Comparison of ENCODE assay signal across 9 cellular contexts in the genomic region with DNA sequence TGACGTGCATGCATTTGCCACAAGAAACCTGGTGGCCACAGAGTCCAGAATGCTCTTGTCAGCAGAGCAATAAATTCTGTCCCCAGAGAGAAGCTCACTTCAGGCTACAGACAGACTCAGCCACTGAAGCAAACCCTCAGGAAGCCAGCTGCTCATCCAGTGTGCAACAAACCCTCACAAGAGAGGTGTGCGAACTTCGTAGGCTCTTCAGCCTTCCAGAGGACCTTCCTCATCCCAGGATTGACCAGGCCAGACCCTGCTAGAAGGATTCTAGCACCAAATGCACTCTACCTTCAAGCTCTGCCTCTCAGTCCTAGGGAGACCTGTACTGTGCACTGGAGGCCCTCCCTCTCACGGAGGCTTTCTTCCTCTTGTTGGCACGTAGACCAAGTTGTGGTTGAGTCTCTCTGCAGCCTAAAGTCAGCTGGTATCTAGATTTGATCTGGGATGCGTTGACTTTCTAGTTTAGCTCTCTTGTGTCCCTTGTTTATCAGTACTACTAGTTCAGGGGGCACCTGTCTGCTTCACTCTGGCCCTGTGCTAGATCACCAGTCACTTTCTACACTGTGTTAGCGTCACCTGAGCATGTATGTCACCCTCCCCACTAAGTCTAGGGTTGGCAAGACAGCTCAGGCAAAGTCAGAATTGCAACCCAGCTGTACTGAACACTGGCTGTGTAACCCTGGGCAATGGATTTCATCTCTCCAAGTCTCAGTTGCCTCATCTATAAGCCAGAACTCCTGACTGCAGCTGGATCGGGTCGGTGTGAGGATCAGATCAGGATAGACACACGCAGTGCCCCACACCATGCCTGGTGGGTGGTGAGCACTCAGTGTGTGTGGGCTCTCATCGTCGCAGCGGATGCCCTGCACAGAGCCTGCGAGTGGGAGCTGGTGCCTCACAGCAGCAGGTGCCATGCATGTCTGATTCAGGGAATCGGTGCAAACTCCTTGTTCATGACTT. TPM values are rescaled to one million over a fixed set of nuclear protein-coding genes. Genes with fewer than 3 reads are reported as not detected.
DNase-seq lines count a peak whose midpoint lies in the region; ATAC-seq, FAIRE-seq and TF ChIP-seq lines count a peak whose summit lies in the region.
"Had no signal": no experiment of that assay in that cellular context is flagged by ENCODE, and none has a peak within 500 bp of the region (broad histone marks: within the 10 kb centered on the region; RNA-seq: fewer than 3 reads in every experiment).

No MANE protein-coding gene starts in this region.

- H3K36me3 Mint-ChIP-seq in activated T-cell treated with anti-CD3 and anti-CD28 coated beads, Interleukin-2, amount 50 U/mL, for 4 hours (ENCODE audit: insufficient read depth) = no peaks in the 10 kb centered on the region
- H3K36me3 Mint-ChIP-seq in neural crest cell (ENCODE audit: low read depth) = no peaks in the 10 kb centered on the region

- peak overlapping the region; percentile 45; the same call in 1 of the 2 replicates for H3K4me3 ChIP-seq in Karpas-422 (ENCODE audit: low read length)

- no peaks in the 10 kb centered on the region for H3K9me2 ChIP-seq in Karpas-422 (replicated peaks; ENCODE audit: insufficient read depth, low read length)

- no peaks in the 10 kb centered on the region for H3K9me3 Mint-ChIP-seq in activated T-cell treated with anti-CD3 and anti-CD28 coated beads, Interleukin-2, amount 50 U/mL, for 4 hours
- H3K9me3 Mint-ChIP-seq in neural crest cell = no peaks in the 10 kb centered on the region

- H2AFZ ChIP-seq in Karpas-422 (ENCODE audit: low read length) = peak overlapping the region; percentile 52; the same call in 1 of the 2 replicates

- H3K4me3 Mint-ChIP-seq in activated T-cell treated with anti-CD3 and anti-CD28 coated beads, Interleukin-2, amount 50 U/mL, for 4 hours = peak overlapping the region; percentile 46
- H3K4me3 Mint-ChIP-seq in neural crest cell = no peak overlapping the region

- no peaks in the 10 kb centered on the region for H3K9me3 ChIP-seq in Karpas-422 (ENCODE audit: low read length)

- no peaks in the 10 kb centered on the region for H3K27me3 ChIP-seq in Karpas-422 (ENCODE audit: low read length)

- DNase-seq in GM12892 (ENCODE audit: insufficient read length) (no peak), Karpas-422 (peak; percentile 76), neural crest cell (ENCODE audit: low read depth, low spot score) (no peak), epidermal melanocyte (ENCODE audit: insufficient read length, low spot score) (no peak), NCI-H2029 treated with DMSO at 0.1 percent for 48 hours (lab: John Stamatoyannopoulos, UW) (no peak)
- no peak for DNase-seq in activated T-cell treated with anti-CD3 and anti-CD28 coated beads, Interleukin-2, amount 50 U/mL, for 4 hours

- ATAC-seq in activated T-cell treated with anti-CD3 and anti-CD28 coated beads, Interleukin-2, amount 50 U/mL, for 4 hours = peak; percentile 62 to 66
- ATAC-seq in GM18870 (IDR thresholded peaks at IDR 0.05; ENCODE audit: unreplicated experiment) (no peak), HG02763 (IDR thresholded peaks at IDR 0.05; ENCODE audit: unreplicated experiment) (no peak)

- H3K79me2 ChIP-seq in Karpas-422 (ENCODE audit: low read length) = no peaks in the 10 kb centered on the region

- H3K27ac Mint-ChIP-seq in neural crest cell (ENCODE audit: unreplicated experiment) = peak overlapping the region; percentile 17

- peak overlapping the region; percentile 71 for H3K4me2 ChIP-seq in Karpas-422 (ENCODE audit: low read depth, low read length, poor library complexity, severe bottlenecking)

- H4K20me1 ChIP-seq in Karpas-422 (ENCODE audit: insufficient read depth, low read depth, low read length) = no peaks in the 10 kb centered on the region

- H3K4me1 Mint-ChIP-seq in activated T-cell treated with anti-CD3 and anti-CD28 coated beads, Interleukin-2, amount 50 U/mL, for 4 hours (ENCODE audit: low read depth) = peaks cover 83% of the 10 kb centered on the region
- peaks cover 11% of the 10 kb centered on the region for H3K4me1 Mint-ChIP-seq in neural crest cell

- TF ChIP-seq CTCF in neural crest cell (conservative IDR thresholded peaks at IDR 0.05) = no peak

- H3K9ac ChIP-seq in Karpas-422 (ENCODE audit: low read length) = peak overlapping the region; percentile 56

- H3K36me3 ChIP-seq in Karpas-422 (ENCODE audit: insufficient read depth, low read length) = no peaks in the 10 kb centered on the region

- no peaks in the 10 kb centered on the region for H3K27me3 Mint-ChIP-seq in activated T-cell treated with anti-CD3 and anti-CD28 coated beads, Interleukin-2, amount 50 U/mL, for 4 hours (ENCODE audit: low read depth)
- no peaks in the 10 kb centered on the region for H3K27me3 Mint-ChIP-seq in neural crest cell (ENCODE audit: low read depth)

- peak overlapping the region; percentile 79 for H3K27ac ChIP-seq in Karpas-422 (ENCODE audit: low read length)

- peak; percentile 70 for FAIRE-seq in GM12892 (lab: Jason Lieb, UNC)

- H3K4me1 ChIP-seq in Karpas-422 (ENCODE audit: low read length) = peaks cover 41% of the 10 kb centered on the region

- TF ChIP-seq POLR2A in GM12892 (IDR thresholded peaks at IDR 0.05; ENCODE audit: low read depth, low read length) = no peak

RNA-seq across cellular contexts. Expression of gene TMPRSS13, which starts 22.1 kb away (rescaled TPM):
- polyA plus RNA-seq in GM12892 (2012; ENCODE audit: missing spikeins) = 0.51 TPM
- total RNA-seq in Karpas-422 (2014; rRNA removed; shearing (Covaris generic); ENCODE audit: low replicate concordance) = 0.69 and 1.1 TPM in 2 replicates
- total RNA-seq in activated T-cell treated with anti-CD3 and anti-CD28 coated beads, Interleukin-2, amount 50 U/mL, for 4 hours = under 1 TPM; 0.26 to 0.38 (median 0.38) TPM
- total RNA-seq in neural crest cell = 0.34 TPM in 1 of 2 replicates, not detected in the other
- total RNA-seq: renal cortical epithelial cell had no signal

RNA-seq across cellular contexts. Expression of gene IL10RA, which starts 34.9 kb away (rescaled TPM):
- polyA plus RNA-seq in GM12892 (2012; ENCODE audit: missing spikeins) = 7.5 TPM
- 25.5 and 49.8 TPM in 2 replicates for total RNA-seq in Karpas-422 (2014; rRNA removed; shearing (Covaris generic); ENCODE audit: low replicate concordance)
- 10 to 100 TPM; 30.5 to 39.3 (median 36.6) TPM for total RNA-seq in activated T-cell treated with anti-CD3 and anti-CD28 coated beads, Interleukin-2, amount 50 U/mL, for 4 hours
- total RNA-seq in neural crest cell = 0.37 and 0.48 TPM in 2 replicates

Comparison
In these comparisons a context has a peak if more than half of its experiments do, and no peak if none do; other contexts are left out.
1. ATAC-seq: peak in activated T-cell treated with anti-CD3 and anti-CD28 coated beads, Interleukin-2, amount 50 U/mL, for 4 hours (2 of 2); none in GM18870 (single experiment) and HG02763 (single experiment).
2. RNA of gene IL10RA, which starts 34.9 kb away (total RNA-seq): 30.5 to 39.3 TPM in activated T-cell treated with anti-CD3 and anti-CD28 coated beads, Interleukin-2, amount 50 U/mL, for 4 hours and 25.5 to 49.8 TPM in Karpas-422; 0.37 to 0.48 TPM in neural crest cell; every median in the first group is over 10 times any median in the second.